In the genomic region with DNA sequence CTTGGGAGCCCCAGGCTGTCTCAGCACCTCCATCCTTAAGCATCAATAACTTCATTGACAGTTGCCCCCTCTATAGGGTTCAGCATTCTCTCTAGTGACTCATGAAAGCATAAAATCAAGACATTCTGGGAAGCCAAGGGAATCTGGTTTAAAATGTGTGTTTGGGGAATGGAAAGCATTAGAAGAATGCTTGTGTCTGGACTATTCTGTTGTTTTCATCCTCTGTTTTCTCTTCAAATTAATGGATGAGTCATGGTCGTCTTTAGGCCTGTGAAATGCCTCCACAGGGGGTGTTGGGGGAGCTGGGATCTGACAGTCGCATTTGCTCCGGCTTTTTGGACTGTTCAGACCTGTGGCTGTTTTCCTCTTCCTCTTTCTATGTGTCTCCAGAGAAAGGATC, we compare ENCODE assay signal across 11 cellular contexts.
DNase-seq lines count a peak whose midpoint lies in the region; ATAC-seq and TF ChIP-seq lines count a peak whose summit lies in the region.
"Had no signal": no experiment of that assay in that cellular context is flagged by ENCODE, and none has a peak within 500 bp of the region (broad histone marks: within the 10 kb centered on the region; RNA-seq: fewer than 3 reads in every experiment).

No MANE protein-coding gene starts in this region.

- H4K5ac ChIP-seq in IMR-90 (ENCODE audit: low read depth, low read length) = no peak overlapping the region

- H2BK5ac ChIP-seq in IMR-90 (ENCODE audit: low read depth, low read length, poor library complexity, severe bottlenecking) = peak overlapping the region; percentile 14

- intact Hi-C loops in IMR-90 (cut with micrococcal nuclease) = loop anchor here (10.0 kb wide), 1 partner anchor 408 kb away; no protein-coding TSS in a partner anchor

- H3K27me3 ChIP-seq in IMR-90 (ENCODE audit: control insufficient read depth, insufficient read depth, low read length) = peaks cover 7% of the 10 kb centered on the region

- 0 out of 2 replicates have a peak overlapping the region, but pooled peaks have one; percentile 11 for H3K23ac ChIP-seq in IMR-90 (ENCODE audit: low read depth, low read length)

- H3K9ac ChIP-seq in IMR-90 (ENCODE audit: low read depth, low read length) = no peak overlapping the region

- peaks cover 26% of the 10 kb centered on the region for H3K4me1 ChIP-seq in IMR-90 (ENCODE audit: control insufficient read depth, insufficient read depth, low read length)

- CTCF ChIA-PET in IMR-90 (lab: Yijun Ruan, JAX) = no interaction called here

- no peak overlapping the region; the same call in 1 of the 2 replicates for H3K27ac ChIP-seq in IMR-90 (ENCODE audit: insufficient read depth, low read length)

- H3K4me3 ChIP-seq in AG09309 (ENCODE audit: control insufficient read depth, low read depth, low read length) (no peak overlapping the region), IMR-90 (ENCODE audit: insufficient read depth, low read depth, low read length) (no peak overlapping the region), choroid plexus epithelial cell (ENCODE audit: low read depth, low read length) (no peak overlapping the region)

- H4K91ac ChIP-seq in IMR-90 (ENCODE audit: insufficient read depth, low read depth, low read length) = peak overlapping the region; percentile 81

- POLR2A ChIA-PET in IMR-90 (lab: Charles Lee; ENCODE audit: unreplicated experiment) = no interaction called here

- DNase-seq in AG09309 (ENCODE audit: low read depth) (peak; percentile 93), IMR-90 (peak; percentile 77), choroid plexus epithelial cell (ENCODE audit: low read depth) (peak; percentile 93), myocyte (ENCODE audit: low read depth) (peak; percentile 83)
- no peak for DNase-seq in activated CD4-positive, CD25-positive, alpha-beta regulatory T cell treated with anti-CD3 and anti-CD28 coated beads, Interleukin-2, amount 50 U/mL, for 72 hours
- DNase-seq in activated CD4-positive, CD25-positive, alpha-beta regulatory T cell (lab: John Stamatoyannopoulos, UW) = no peak
- DNase-seq: CD4-positive, CD25-positive, alpha-beta regulatory T cell; GOT3; stimulated activated CD4-positive, alpha-beta T cell treated with anti-CD3 and anti-CD28 coated beads, Interleukin-2, amount 100 ng/mL, for 48 hours had no signal

- no peak overlapping the region for H2AFZ ChIP-seq in IMR-90 (replicated peaks; ENCODE audit: low read length, poor library complexity)

- TF ChIP-seq RAD21 in IMR-90 (IDR thresholded peaks at IDR 0.05; ENCODE audit: low read length) = no peak

- peaks cover 22% of the 10 kb centered on the region for H3K9me1 ChIP-seq in IMR-90 (ENCODE audit: insufficient read depth, low read length)

- H4K20me1 ChIP-seq in IMR-90 (ENCODE audit: insufficient read depth, low read length) = no peaks in the 10 kb centered on the region

- no peaks in the 10 kb centered on the region for H3K36me3 ChIP-seq in IMR-90 (ENCODE audit: control insufficient read depth, insufficient read depth, low read length)

- peak overlapping the region; percentile 49; the same call in 2 of the 3 replicates for H2BK15ac ChIP-seq in IMR-90 (ENCODE audit: low read depth, low read length)

- H3K9me3 ChIP-seq in IMR-90 (ENCODE audit: control insufficient read depth, insufficient read depth, low read length) = no peaks in the 10 kb centered on the region

- H2AK5ac ChIP-seq in IMR-90 (ENCODE audit: low read depth, low read length) = peak overlapping the region; percentile 85; the same call in 1 of the 2 replicates

- H2BK20ac ChIP-seq in IMR-90 (ENCODE audit: low read depth, low read length) = peak overlapping the region; percentile 88

- ATAC-seq in IMR-90 (ENCODE audit: low read depth) (peak; percentile 82), HG02759 (IDR thresholded peaks at IDR 0.05; ENCODE audit: unreplicated experiment) (no peak), GM18520 (IDR thresholded peaks at IDR 0.05; ENCODE audit: unreplicated experiment) (no peak)

- no peaks in the 10 kb centered on the region for H3K79me1 ChIP-seq in IMR-90 (ENCODE audit: low read depth in 1 of 2, low read length in 2 of 2)

- H3K4ac ChIP-seq in IMR-90 (ENCODE audit: low read depth, low read length) = peak overlapping the region; percentile 86

- no peak for TF ChIP-seq POLR2A in IMR-90 (IDR thresholded peaks at IDR 0.05; ENCODE audit: low read depth, low read length)

- in situ Hi-C loops in IMR-90 (cut with MboI; ENCODE audit: low sequenced_read_pairs) = loop anchor here (25.0 kb wide), 1 partner anchor 1245 kb away; no protein-coding TSS in a partner anchor

- H2AK9ac ChIP-seq in IMR-90 (replicated peaks; ENCODE audit: low read depth, low read length, poor library complexity) = peak overlapping the region; percentile 1

- H4K8ac ChIP-seq in IMR-90 (ENCODE audit: low read depth in 2 of 2, low read length in 2 of 2) = peak overlapping the region in 1 of 2 experiments; percentile 53; a peak in 1 of 4 replicates

- no peak overlapping the region for H3K56ac ChIP-seq in IMR-90 (ENCODE audit: extremely low read depth, insufficient read depth, low read length)

- no TSS peak for BruUV-seq in IMR-90 (replicated peaks; lab: Mats Ljungman, UMichigan)

- peak overlapping the region; percentile 98 for H2BK120ac ChIP-seq in IMR-90 (ENCODE audit: low read depth, low read length)

- WGBS in IMR-90 (ENCODE audit: extremely low coverage in 2 of 2, insufficient read length in 1 of 2), 2 experiments = no CpG with 5 or more reads among the region's 3 CpGs

- H3K14ac ChIP-seq in IMR-90 (replicated peaks; ENCODE audit: low read depth, low read length) = 0 out of 2 replicates have a peak overlapping the region, but pooled peaks have one; percentile 5

- TF ChIP-seq CTCF in AG09309 (IDR thresholded peaks at IDR 0.05; ENCODE audit: control insufficient read depth, insufficient read depth, low read depth, low read length, missing control alignments) (no peak), IMR-90 (conservative IDR thresholded peaks at IDR 0.05; ENCODE audit: low read depth, low read length) (no peak), choroid plexus epithelial cell (conservative IDR thresholded peaks at IDR 0.05; ENCODE audit: low read depth, low read length) (no peak)

- dilution Hi-C loops in IMR-90 (cut with HindIII; ENCODE audit: low sequenced_read_pairs, unreplicated experiment) = no loop called here

- 0 out of 2 replicates have a peak overlapping the region, but pooled peaks have one; percentile 2 for H3K4me2 ChIP-seq in IMR-90 (ENCODE audit: low read depth, low read length)

- no peak overlapping the region for H3K18ac ChIP-seq in IMR-90 (ENCODE audit: low read depth, low read length)

TF ChIP-seq in IMR-90, 13 proteins besides CTCF, POLR2A, EP300 and RAD21:
- TF ChIP-seq SMC3 (IDR thresholded peaks at IDR 0.05; ENCODE audit: low read depth, low read length) (no peak), FOS (IDR thresholded peaks at IDR 0.05; ENCODE audit: low read depth, low read length) (peak; percentile 66; the same call in 1 of the 2 replicates)

Comparison
In these comparisons a context has a peak if more than half of its experiments do, and no peak if none do; other contexts are left out.
1. DNase-seq: peak in AG09309 (single experiment), IMR-90 (single experiment), choroid plexus epithelial cell (single experiment) and myocyte (single experiment); none in activated CD4-positive, CD25-positive, alpha-beta regulatory T cell treated with anti-CD3 and anti-CD28 coated beads, Interleukin-2, amount 50 U/mL, for 72 hours (single experiment) and activated CD4-positive, CD25-positive, alpha-beta regulatory T cell (0 of 4).